ENCODE assay signal across 1 cellular context in genomic region chr7:95590387-95591248, GRCh38.
A peak's percentile ranks its signal among the peaks of the same experiment; 100 is the strongest.
TF ChIP-seq lines count a peak whose summit lies in the region.

No MANE protein-coding gene starts in this region.

TF ChIP-seq in HepG2, 621 proteins besides CTCF, POLR2A, EP300 and RAD21 (continued from another document and continues in another):
- TF ChIP-seq ARID5B (CRISPR knock-in tag; IDR thresholded peaks at IDR 0.05) (peak; percentile 98), AHDC1 (CRISPR knock-in tag; IDR thresholded peaks at IDR 0.05; ENCODE audit: borderline replicate concordance) (peak; percentile 96), HMG20B (CRISPR knock-in tag; conservative IDR thresholded peaks at IDR 0.05) (peak; percentile 90), FOXO1 (CRISPR knock-in tag; IDR thresholded peaks at IDR 0.05) (peak; percentile 98), ZNF792 (CRISPR knock-in tag; IDR thresholded peaks at IDR 0.05) (peak; percentile 98), E2F5 (CRISPR knock-in tag; conservative IDR thresholded peaks at IDR 0.05) (no peak), MED1 (CRISPR knock-in tag; IDR thresholded peaks at IDR 0.05) (peak; percentile 72), HOXA9 (CRISPR knock-in tag; IDR thresholded peaks at IDR 0.05; ENCODE audit: borderline replicate concordance) (no peak), ZNF281 (CRISPR knock-in tag; IDR thresholded peaks at IDR 0.05; ENCODE audit: borderline replicate concordance) (peak; percentile 47; the same call in 1 of the 2 replicates), THAP11 (CRISPR knock-in tag; IDR thresholded peaks at IDR 0.05) (peak; percentile 64; the same call in 1 of the 2 replicates), FOXP1 (IDR thresholded peaks at IDR 0.05) (peak; percentile 56; the same call in 1 of the 2 replicates), FOXP1 (CRISPR knock-in tag; IDR thresholded peaks at IDR 0.05) (peak; percentile 99), SKIL (CRISPR knock-in tag; IDR thresholded peaks at IDR 0.05; ENCODE audit: borderline replicate concordance) (peak; percentile 81), MIXL1 (CRISPR knock-in tag; IDR thresholded peaks at IDR 0.05) (peak; percentile 62; the same call in 1 of the 2 replicates), ARID3A (IDR thresholded peaks at IDR 0.05; ENCODE audit: low read depth, low read length) (peak; percentile 47; the same call in 1 of the 2 replicates), ISL2 (CRISPR knock-in tag; IDR thresholded peaks at IDR 0.05) (peak; percentile 96), CCDC6 (CRISPR knock-in tag; IDR thresholded peaks at IDR 0.05) (0 out of 2 replicates have a peak, but pooled peaks have one; percentile 35), BRF2 (CRISPR knock-in tag; IDR thresholded peaks at IDR 0.05) (no peak), TBL1XR1 (IDR thresholded peaks at IDR 0.05; ENCODE audit: borderline replicate concordance, low read length, partially characterized antibody) (peak; percentile 89), TBX3 (IDR thresholded peaks at IDR 0.05; ENCODE audit: borderline replicate concordance) (peak; percentile 35; the same call in 1 of the 2 replicates), MEF2D (CRISPR knock-in tag; IDR thresholded peaks at IDR 0.05) (peak; percentile 69; the same call in 1 of the 2 replicates), MTA1 (CRISPR knock-in tag; IDR thresholded peaks at IDR 0.05; ENCODE audit: borderline replicate concordance) (no peak), MBNL3 (CRISPR knock-in tag; conservative IDR thresholded peaks at IDR 0.05) (no peak), RARA (CRISPR knock-in tag; IDR thresholded peaks at IDR 0.05) (peak; percentile 89), FLYWCH1 (CRISPR knock-in tag; IDR thresholded peaks at IDR 0.05) (no peak), HNF4A (CRISPR knock-in tag; IDR thresholded peaks at IDR 0.05) (peak; percentile 57), GABPB1 (CRISPR knock-in tag; IDR thresholded peaks at IDR 0.05) (0 out of 2 replicates have a peak, but pooled peaks have one; percentile 13), ZNF800 (CRISPR knock-in tag; IDR thresholded peaks at IDR 0.05) (0 out of 2 replicates have a peak, but pooled peaks have one; percentile 40), NFKBIZ (CRISPR knock-in tag; IDR thresholded peaks at IDR 0.05) (0 out of 2 replicates have a peak, but pooled peaks have one; percentile 74), MLXIP (CRISPR knock-in tag; IDR thresholded peaks at IDR 0.05; ENCODE audit: borderline replicate concordance) (no peak), HDAC2 (CRISPR knock-in tag; IDR thresholded peaks at IDR 0.05) (peak; percentile 86), ZNF331 (CRISPR knock-in tag; IDR thresholded peaks at IDR 0.05) (peak; percentile 61; the same call in 1 of the 2 replicates)
